In genomic region chr19:10768369-10768768, GRCh38 we compare ENCODE assay signal across 1 cellular context.
TF ChIP-seq lines count a peak whose summit lies in the region.

No MANE protein-coding gene starts in this region.

TF ChIP-seq in K562, 482 proteins besides CTCF, POLR2A, EP300 and RAD21:
- TF ChIP-seq POLR2G (IDR thresholded peaks at IDR 0.05; ENCODE audit: low read depth, low read length): 0 out of 2 replicates have a peak, but pooled peaks have one; percentile 24
- no peak for TF ChIP-seq JUN (IDR thresholded peaks at IDR 0.05; ENCODE audit: borderline replicate concordance, low read depth, low read length)
- no peak for TF ChIP-seq JUN (CRISPR knock-in tag; IDR thresholded peaks at IDR 0.05; ENCODE audit: borderline replicate concordance)
